Comparison of ENCODE assay signal across 12 cellular contexts in genomic region chr17:72699566-72699965, GRCh38.
DNase-seq lines count a peak whose midpoint lies in the region; ATAC-seq and TF ChIP-seq lines count a peak whose summit lies in the region.
"Had no signal": no experiment of that assay in that cellular context is flagged by ENCODE, and none has a peak within 500 bp of the region (broad histone marks: within the 10 kb centered on the region; RNA-seq: fewer than 3 reads in every experiment).

No MANE protein-coding gene starts in this region.

- H4K20me1 ChIP-seq in PC-3 (ENCODE audit: low read length) = no peaks in the 10 kb centered on the region

- H3K27me3 ChIP-seq in PC-3 (ENCODE audit: low read length) = no peaks in the 10 kb centered on the region
- no peaks in the 10 kb centered on the region for H3K27me3 ChIP-seq in Peyer's patch

- CTCF ChIA-PET in PC-3 (lab: Charles Lee) = interaction anchor here (1.0 kb wide), 1 partner anchor 138 kb away, joined by 3 read pairs; no protein-coding TSS in a partner anchor

- TF ChIP-seq POLR2A in Peyer's patch (IDR thresholded peaks at IDR 0.05) = no peak

- no peak overlapping the region for H3K4me3 ChIP-seq in PC-3 (ENCODE audit: low read length)
- H3K4me3 ChIP-seq in Peyer's patch = no peak overlapping the region

- POLR2A ChIA-PET in PC-3 (lab: Charles Lee; ENCODE audit: unreplicated experiment) = no interaction called here

- no peaks in the 10 kb centered on the region for H3K27me3 Mint-ChIP-seq in activated naive CD8-positive, alpha-beta T cell treated with anti-CD3 and anti-CD28 coated beads for 36 hours
- H3K27me3 Mint-ChIP-seq: activated T-cell treated with anti-CD3 and anti-CD28 coated beads, Interleukin-2, amount 50 U/mL, for 24 hours; stimulated activated naive CD8-positive, alpha-beta T cell treated with anti-CD3 and anti-CD28 coated beads, Interleukin-15, Interleukin-2, amounts not matched to agents 100 ng/mL and 50 ng/mL, for 24 hours had no signal

- ATAC-seq in PC-3 = peak; percentile 91

- TF ChIP-seq CTCF in PC-3 (conservative IDR thresholded peaks at IDR 0.05; ENCODE audit: low read depth, low read length) = no peak
- TF ChIP-seq CTCF in Peyer's patch (IDR thresholded peaks at IDR 0.05) = no peak

- H3K9me3 ChIP-seq in PC-3 (ENCODE audit: low read length) (no peaks in the 10 kb centered on the region), Peyer's patch (no peaks in the 10 kb centered on the region)

- H3K9me2 ChIP-seq in PC-3 (replicated peaks; ENCODE audit: low read length) = no peaks in the 10 kb centered on the region

- peak overlapping the region; percentile 41 for H3K4me2 ChIP-seq in PC-3 (ENCODE audit: low read length)

- no peak overlapping the region for H2AFZ ChIP-seq in PC-3 (ENCODE audit: low read length)

- no TSS peak for BruUV-seq in PC-3 (replicated peaks; lab: Mats Ljungman, UMichigan)

- peaks cover 10% of the 10 kb centered on the region for H3K36me3 Mint-ChIP-seq in activated naive CD8-positive, alpha-beta T cell treated with anti-CD3 and anti-CD28 coated beads for 36 hours

- no peak overlapping the region for H3K4me3 Mint-ChIP-seq in activated naive CD8-positive, alpha-beta T cell treated with anti-CD3 and anti-CD28 coated beads for 36 hours
- H3K4me3 Mint-ChIP-seq: activated T-cell treated with anti-CD3 and anti-CD28 coated beads, Interleukin-2, amount 50 U/mL, for 24 hours; stimulated activated naive CD8-positive, alpha-beta T cell treated with anti-CD3 and anti-CD28 coated beads, Interleukin-15, Interleukin-2, amounts not matched to agents 100 ng/mL and 50 ng/mL, for 24 hours had no signal

- H3K36me3 ChIP-seq in PC-3 (ENCODE audit: low read depth, low read length) (no peaks in the 10 kb centered on the region), Peyer's patch (no peaks in the 10 kb centered on the region)

- no peaks in the 10 kb centered on the region for H3K79me2 ChIP-seq in PC-3 (ENCODE audit: low read length)

- no peaks in the 10 kb centered on the region for H3K4me1 Mint-ChIP-seq in activated naive CD8-positive, alpha-beta T cell treated with anti-CD3 and anti-CD28 coated beads for 36 hours

- H3K27ac Mint-ChIP-seq in activated naive CD8-positive, alpha-beta T cell treated with anti-CD3 and anti-CD28 coated beads for 36 hours = no peak overlapping the region
- H3K27ac Mint-ChIP-seq: activated T-cell treated with anti-CD3 and anti-CD28 coated beads, Interleukin-2, amount 50 U/mL, for 24 hours; stimulated activated naive CD8-positive, alpha-beta T cell treated with anti-CD3 and anti-CD28 coated beads, Interleukin-15, Interleukin-2, amounts not matched to agents 100 ng/mL and 50 ng/mL, for 24 hours had no signal

- peaks cover 55% of the 10 kb centered on the region for H3K4me1 ChIP-seq in PC-3 (ENCODE audit: insufficient read depth, low read length)
- no peaks in the 10 kb centered on the region for H3K4me1 ChIP-seq in Peyer's patch

- intact Hi-C loops in PC-3 (cut with micrococcal nuclease) = loop anchor here (1.0 kb wide), 1 partner anchor 15 kb away; no protein-coding TSS in a partner anchor

- H3K27ac ChIP-seq in PC-3 (ENCODE audit: low read length) (peak overlapping the region; percentile 91), Peyer's patch (no peak overlapping the region)

- H3F3A ChIP-seq in PC-3 (ENCODE audit: low read length, unreplicated experiment) = no peaks in the 10 kb centered on the region

- peak in 10 of 14 donors; percentile 11 to 80 (median 40) for DNase-seq in C1 segment of cervical spinal cord (lab: John Stamatoyannopoulos, UW)
- peak; percentile 92 for DNase-seq in PC-3
- DNase-seq in epidermal melanocyte (ENCODE audit: insufficient read length, low spot score) = peak; percentile 26
- peak in 39 of 56 donors; percentile 7 to 82 (median 32) for DNase-seq in nucleus accumbens (lab: John Stamatoyannopoulos, UW)
- DNase-seq in NCI-H526 (lab: John Stamatoyannopoulos, UW) = no peak
- DNase-seq in Peyer's patch = no peak
- DNase-seq in NCI-H2171 treated with DMSO at 0.1 percent for 48 hours (lab: John Stamatoyannopoulos, UW) = no peak
- DNase-seq in activated naive CD8-positive, alpha-beta T cell treated with anti-CD3 and anti-CD28 coated beads for 36 hours = no peak
- DNase-seq: activated CD4-positive, alpha-beta T cell treated with anti-CD3 and anti-CD28 coated beads for 4 hours; activated T-cell treated with anti-CD3 and anti-CD28 coated beads, Interleukin-2, amount 50 U/mL, for 24 hours; aorta had no signal

- H3K9me3 Mint-ChIP-seq in activated naive CD8-positive, alpha-beta T cell treated with anti-CD3 and anti-CD28 coated beads for 36 hours = no peaks in the 10 kb centered on the region
- H3K9me3 Mint-ChIP-seq: activated T-cell treated with anti-CD3 and anti-CD28 coated beads, Interleukin-2, amount 50 U/mL, for 24 hours had no signal

- H3K9ac ChIP-seq in PC-3 (ENCODE audit: low read length) = peak overlapping the region; percentile 67

Comparison
In these comparisons a context has a peak if more than half of its experiments do, and no peak if none do; other contexts are left out.
1. DNase-seq: peak in C1 segment of cervical spinal cord (10 of 14), PC-3 (single experiment), epidermal melanocyte (single experiment) and nucleus accumbens (39 of 56); none in NCI-H526 (0 of 2), Peyer's patch (0 of 3), NCI-H2171 treated with DMSO at 0.1 percent for 48 hours (single experiment) and activated naive CD8-positive, alpha-beta T cell treated with anti-CD3 and anti-CD28 coated beads for 36 hours (single experiment).